ENCODE assay signal across 1 cellular context in genomic region chr2:191895743-191896142, GRCh38.
TF ChIP-seq lines count a peak whose summit lies in the region.

No MANE protein-coding gene starts in this region.

TF ChIP-seq in GM23338, 12 proteins besides CTCF, POLR2A, EP300 and RAD21:
- no peak for TF ChIP-seq ZNF114 (CRISPR knock-in tag; IDR thresholded peaks at IDR 0.05)
- TF ChIP-seq ZNF331 (CRISPR knock-in tag; IDR thresholded peaks at IDR 0.05; ENCODE audit: low read depth): no peak
- TF ChIP-seq, protein P1, sequence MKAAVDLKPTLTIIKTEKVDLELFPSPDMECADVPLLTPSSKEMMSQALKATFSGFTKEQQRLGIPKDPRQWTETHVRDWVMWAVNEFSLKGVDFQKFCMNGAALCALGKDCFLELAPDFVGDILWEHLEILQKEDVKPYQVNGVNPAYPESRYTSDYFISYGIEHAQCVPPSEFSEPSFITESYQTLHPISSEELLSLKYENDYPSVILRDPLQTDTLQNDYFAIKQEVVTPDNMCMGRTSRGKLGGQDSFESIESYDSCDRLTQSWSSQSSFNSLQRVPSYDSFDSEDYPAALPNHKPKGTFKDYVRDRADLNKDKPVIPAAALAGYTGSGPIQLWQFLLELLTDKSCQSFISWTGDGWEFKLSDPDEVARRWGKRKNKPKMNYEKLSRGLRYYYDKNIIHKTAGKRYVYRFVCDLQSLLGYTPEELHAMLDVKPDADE (IDR thresholded peaks at IDR 0.05): no peak
- TF ChIP-seq, protein P2, sequence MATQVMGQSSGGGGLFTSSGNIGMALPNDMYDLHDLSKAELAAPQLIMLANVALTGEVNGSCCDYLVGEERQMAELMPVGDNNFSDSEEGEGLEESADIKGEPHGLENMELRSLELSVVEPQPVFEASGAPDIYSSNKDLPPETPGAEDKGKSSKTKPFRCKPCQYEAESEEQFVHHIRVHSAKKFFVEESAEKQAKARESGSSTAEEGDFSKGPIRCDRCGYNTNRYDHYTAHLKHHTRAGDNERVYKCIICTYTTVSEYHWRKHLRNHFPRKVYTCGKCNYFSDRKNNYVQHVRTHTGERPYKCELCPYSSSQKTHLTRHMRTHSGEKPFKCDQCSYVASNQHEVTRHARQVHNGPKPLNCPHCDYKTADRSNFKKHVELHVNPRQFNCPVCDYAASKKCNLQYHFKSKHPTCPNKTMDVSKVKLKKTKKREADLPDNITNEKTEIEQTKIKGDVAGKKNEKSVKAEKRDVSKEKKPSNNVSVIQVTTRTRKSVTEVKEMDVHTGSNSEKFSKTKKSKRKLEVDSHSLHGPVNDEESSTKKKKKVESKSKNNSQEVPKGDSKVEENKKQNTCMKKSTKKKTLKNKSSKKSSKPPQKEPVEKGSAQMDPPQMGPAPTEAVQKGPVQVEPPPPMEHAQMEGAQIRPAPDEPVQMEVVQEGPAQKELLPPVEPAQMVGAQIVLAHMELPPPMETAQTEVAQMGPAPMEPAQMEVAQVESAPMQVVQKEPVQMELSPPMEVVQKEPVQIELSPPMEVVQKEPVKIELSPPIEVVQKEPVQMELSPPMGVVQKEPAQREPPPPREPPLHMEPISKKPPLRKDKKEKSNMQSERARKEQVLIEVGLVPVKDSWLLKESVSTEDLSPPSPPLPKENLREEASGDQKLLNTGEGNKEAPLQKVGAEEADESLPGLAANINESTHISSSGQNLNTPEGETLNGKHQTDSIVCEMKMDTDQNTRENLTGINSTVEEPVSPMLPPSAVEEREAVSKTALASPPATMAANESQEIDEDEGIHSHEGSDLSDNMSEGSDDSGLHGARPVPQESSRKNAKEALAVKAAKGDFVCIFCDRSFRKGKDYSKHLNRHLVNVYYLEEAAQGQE (IDR thresholded peaks at IDR 0.05; ENCODE audit: unreplicated experiment): no peak
- TF ChIP-seq, protein P3, sequence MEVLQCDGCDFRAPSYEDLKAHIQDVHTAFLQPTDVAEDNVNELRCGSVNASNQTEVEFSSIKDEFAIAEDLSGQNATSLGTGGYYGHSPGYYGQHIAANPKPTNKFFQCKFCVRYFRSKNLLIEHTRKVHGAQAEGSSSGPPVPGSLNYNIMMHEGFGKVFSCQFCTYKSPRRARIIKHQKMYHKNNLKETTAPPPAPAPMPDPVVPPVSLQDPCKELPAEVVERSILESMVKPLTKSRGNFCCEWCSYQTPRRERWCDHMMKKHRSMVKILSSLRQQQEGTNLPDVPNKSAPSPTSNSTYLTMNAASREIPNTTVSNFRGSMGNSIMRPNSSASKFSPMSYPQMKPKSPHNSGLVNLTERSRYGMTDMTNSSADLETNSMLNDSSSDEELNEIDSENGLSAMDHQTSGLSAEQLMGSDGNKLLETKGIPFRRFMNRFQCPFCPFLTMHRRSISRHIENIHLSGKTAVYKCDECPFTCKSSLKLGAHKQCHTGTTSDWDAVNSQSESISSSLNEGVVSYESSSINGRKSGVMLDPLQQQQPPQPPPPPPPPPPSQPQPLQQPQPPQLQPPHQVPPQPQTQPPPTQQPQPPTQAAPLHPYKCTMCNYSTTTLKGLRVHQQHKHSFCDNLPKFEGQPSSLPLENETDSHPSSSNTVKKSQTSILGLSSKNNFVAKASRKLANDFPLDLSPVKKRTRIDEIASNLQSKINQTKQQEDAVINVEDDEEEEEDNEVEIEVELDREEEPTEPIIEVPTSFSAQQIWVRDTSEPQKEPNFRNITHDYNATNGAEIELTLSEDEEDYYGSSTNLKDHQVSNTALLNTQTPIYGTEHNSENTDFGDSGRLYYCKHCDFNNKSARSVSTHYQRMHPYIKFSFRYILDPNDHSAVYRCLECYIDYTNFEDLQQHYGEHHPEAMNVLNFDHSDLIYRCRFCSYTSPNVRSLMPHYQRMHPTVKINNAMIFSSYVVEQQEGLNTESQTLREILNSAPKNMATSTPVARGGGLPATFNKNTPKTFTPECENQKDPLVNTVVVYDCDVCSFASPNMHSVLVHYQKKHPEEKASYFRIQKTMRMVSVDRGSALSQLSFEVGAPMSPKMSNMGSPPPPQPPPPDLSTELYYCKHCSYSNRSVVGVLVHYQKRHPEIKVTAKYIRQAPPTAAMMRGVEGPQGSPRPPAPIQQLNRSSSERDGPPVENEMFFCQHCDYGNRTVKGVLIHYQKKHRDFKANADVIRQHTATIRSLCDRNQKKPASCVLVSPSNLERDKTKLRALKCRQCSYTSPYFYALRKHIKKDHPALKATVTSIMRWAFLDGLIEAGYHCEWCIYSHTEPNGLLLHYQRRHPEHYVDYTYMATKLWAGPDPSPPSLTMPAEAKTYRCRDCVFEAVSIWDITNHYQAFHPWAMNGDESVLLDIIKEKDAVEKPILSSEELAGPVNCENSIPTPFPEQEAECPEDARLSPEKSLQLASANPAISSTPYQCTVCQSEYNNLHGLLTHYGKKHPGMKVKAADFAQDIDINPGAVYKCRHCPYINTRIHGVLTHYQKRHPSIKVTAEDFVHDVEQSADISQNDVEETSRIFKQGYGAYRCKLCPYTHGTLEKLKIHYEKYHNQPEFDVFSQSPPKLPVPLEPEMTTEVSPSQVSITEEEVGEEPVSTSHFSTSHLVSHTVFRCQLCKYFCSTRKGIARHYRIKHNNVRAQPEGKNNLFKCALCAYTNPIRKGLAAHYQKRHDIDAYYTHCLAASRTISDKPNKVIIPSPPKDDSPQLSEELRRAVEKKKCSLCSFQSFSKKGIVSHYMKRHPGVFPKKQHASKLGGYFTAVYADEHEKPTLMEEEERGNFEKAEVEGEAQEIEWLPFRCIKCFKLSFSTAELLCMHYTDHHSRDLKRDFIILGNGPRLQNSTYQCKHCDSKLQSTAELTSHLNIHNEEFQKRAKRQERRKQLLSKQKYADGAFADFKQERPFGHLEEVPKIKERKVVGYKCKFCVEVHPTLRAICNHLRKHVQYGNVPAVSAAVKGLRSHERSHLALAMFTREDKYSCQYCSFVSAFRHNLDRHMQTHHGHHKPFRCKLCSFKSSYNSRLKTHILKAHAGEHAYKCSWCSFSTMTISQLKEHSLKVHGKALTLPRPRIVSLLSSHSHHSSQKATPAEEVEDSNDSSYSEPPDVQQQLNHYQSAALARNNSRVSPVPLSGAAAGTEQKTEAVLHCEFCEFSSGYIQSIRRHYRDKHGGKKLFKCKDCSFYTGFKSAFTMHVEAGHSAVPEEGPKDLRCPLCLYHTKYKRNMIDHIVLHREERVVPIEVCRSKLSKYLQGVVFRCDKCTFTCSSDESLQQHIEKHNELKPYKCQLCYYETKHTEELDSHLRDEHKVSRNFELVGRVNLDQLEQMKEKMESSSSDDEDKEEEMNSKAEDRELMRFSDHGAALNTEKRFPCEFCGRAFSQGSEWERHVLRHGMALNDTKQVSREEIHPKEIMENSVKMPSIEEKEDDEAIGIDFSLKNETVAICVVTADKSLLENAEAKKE (CRISPR knock-in tag; IDR thresholded peaks at IDR 0.05): no peak
- no peak for TF ChIP-seq JUNB (IDR thresholded peaks at IDR 0.05; ENCODE audit: unreplicated experiment)
- TF ChIP-seq POLR2AphosphoS5 (IDR thresholded peaks at IDR 0.05; ENCODE audit: low read depth): no peak
TF ChIP-seq in GM23338: peak in this region for 0.
